In the genomic region with DNA sequence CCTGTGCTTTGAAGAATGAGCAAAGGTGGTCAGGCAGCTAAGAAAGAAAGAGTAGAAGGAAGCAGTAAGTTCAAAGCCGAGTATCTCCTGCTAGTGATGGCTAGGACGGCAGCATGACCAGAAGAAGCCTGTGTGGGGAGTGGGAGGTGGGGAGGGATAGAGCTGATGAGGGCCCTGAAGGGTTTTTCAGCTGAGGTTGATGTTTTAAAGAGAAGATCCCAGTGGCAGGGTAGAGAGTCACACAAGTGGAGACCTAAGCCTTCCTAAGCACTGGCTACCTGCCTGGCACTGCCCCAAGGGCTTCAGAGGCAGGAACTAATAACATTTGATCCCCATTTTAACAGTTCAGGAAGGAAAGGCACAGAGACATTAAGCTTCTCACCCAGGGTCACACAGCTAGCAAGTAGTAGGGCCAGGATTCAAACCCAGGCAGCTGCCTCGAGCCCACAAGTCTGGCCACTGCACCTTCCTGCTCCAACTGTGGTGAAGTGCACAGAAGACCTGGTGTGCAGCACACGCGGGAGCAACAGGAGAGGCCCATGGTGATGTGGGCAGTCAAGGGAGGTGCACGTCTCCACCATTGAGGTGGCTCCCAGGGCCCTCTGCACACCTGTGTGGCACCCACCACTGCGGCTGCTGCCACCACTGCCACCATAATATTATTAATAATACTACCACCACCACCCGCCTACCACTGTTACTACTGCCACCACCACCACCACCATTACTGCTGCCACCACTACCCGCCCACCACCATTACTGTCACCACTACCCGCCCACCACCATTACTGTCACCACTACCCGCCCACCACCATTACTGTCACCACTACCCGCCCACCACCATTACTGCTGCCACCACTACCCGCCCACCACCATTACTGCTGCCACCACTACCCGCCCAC, we compare ENCODE assay signal across 18 cellular contexts. TPM values are rescaled to one million over a fixed set of nuclear protein-coding genes. Genes with fewer than 3 reads are reported as not detected.
DNase-seq lines count a peak whose midpoint lies in the region; ATAC-seq and TF ChIP-seq lines count a peak whose summit lies in the region.
"Had no signal": no experiment of that assay in that cellular context is flagged by ENCODE, and none has a peak within 500 bp of the region (broad histone marks: within the 10 kb centered on the region; RNA-seq: fewer than 3 reads in every experiment).

No MANE protein-coding gene starts in this region.

- H3K9me2 ChIP-seq in HCT116 (ENCODE audit: insufficient read depth): no peaks in the 10 kb centered on the region

- RAD21 ChIA-PET in HCT116 (lab: Charles Lee; ENCODE audit: low non-redundant PET in 1 of 2, low total read pairs in 2 of 2, uncharacterized antibody in 2 of 2, unreplicated experiment in 2 of 2): no interaction called here

- no peak overlapping the region for H3K4me3 Mint-ChIP-seq in activated naive CD8-positive, alpha-beta T cell treated with anti-CD3 and anti-CD28 coated beads, Interleukin-2, amount 50 U/mL, for 24 hours
- H3K4me3 Mint-ChIP-seq in activated naive CD8-positive, alpha-beta T cell treated with anti-CD3 and anti-CD28 coated beads for 36 hours: no peak overlapping the region
- H3K4me3 Mint-ChIP-seq in activated T-helper 1 cell treated with anti-CD3 and anti-CD28 coated beads, Interleukin-12 subunit alpha, Interleukin-12 subunit beta, Interleukin-2, Interleukin-4 antibody, amounts not matched to agents 30 ng/mL and 10 ng/mL and 1 ng/mL, durations not matched to agents 14 hours and 24 hours and 36 hours: no peak overlapping the region
- H3K4me3 Mint-ChIP-seq in stimulated activated naive B cell treated with anti-CD40 and anti-IgM and Interleukin-4, amounts not matched to agents 10 μg/mL and 1 μg/mL and 100 μg/mL, for 72 hours: no peak overlapping the region
- H3K4me3 Mint-ChIP-seq: activated CD4-positive, alpha-beta memory T cell treated with anti-CD3 and anti-CD28 coated beads, Interleukin-2, amount 10 ng/mL, durations not matched to agents 7 days and 5 days; neural crest cell had no signal

- H3K27me3 Mint-ChIP-seq in activated naive CD8-positive, alpha-beta T cell treated with anti-CD3 and anti-CD28 coated beads, Interleukin-2, amount 50 U/mL, for 24 hours: no peaks in the 10 kb centered on the region
- H3K27me3 Mint-ChIP-seq in activated naive CD8-positive, alpha-beta T cell treated with anti-CD3 and anti-CD28 coated beads for 36 hours: no peaks in the 10 kb centered on the region
- no peaks in the 10 kb centered on the region for H3K27me3 Mint-ChIP-seq in activated T-helper 1 cell treated with anti-CD3 and anti-CD28 coated beads, Interleukin-12 subunit alpha, Interleukin-12 subunit beta, Interleukin-2, Interleukin-4 antibody, amounts not matched to agents 30 ng/mL and 10 ng/mL and 1 ng/mL, durations not matched to agents 14 hours and 24 hours and 36 hours (ENCODE audit: insufficient read depth)
- no peaks in the 10 kb centered on the region for H3K27me3 Mint-ChIP-seq in stimulated activated naive B cell treated with anti-CD40 and anti-IgM and Interleukin-4, amounts not matched to agents 10 μg/mL and 1 μg/mL and 100 μg/mL, for 72 hours
- H3K27me3 Mint-ChIP-seq: activated CD4-positive, alpha-beta memory T cell treated with anti-CD3 and anti-CD28 coated beads, Interleukin-2, amount 10 ng/mL, durations not matched to agents 7 days and 5 days had no signal

- no peaks in the 10 kb centered on the region for H3K9me3 ChIP-seq in HCT116 (ENCODE audit: control insufficient read depth in 1 of 2, insufficient read depth in 1 of 2, low read depth in 1 of 2, low read length in 2 of 2)
- H3K9me3 ChIP-seq: prostate gland, testis had no signal

- no peak for DNase-seq in activated naive CD8-positive, alpha-beta T cell treated with anti-CD3 and anti-CD28 coated beads, Interleukin-2, amount 50 U/mL, for 24 hours
- no peak for DNase-seq in activated naive CD8-positive, alpha-beta T cell treated with anti-CD3 and anti-CD28 coated beads for 36 hours
- DNase-seq in HCT116 (ENCODE audit: low read depth, low spot score) (no peak), NCI-H1436 treated with DMSO at 0.1 percent for 48 hours (lab: John Stamatoyannopoulos, UW) (no peak)
- DNase-seq in activated T-helper 1 cell treated with anti-CD3 and anti-CD28 coated beads, Interleukin-12 subunit alpha, Interleukin-12 subunit beta, Interleukin-2, Interleukin-4 antibody, amounts not matched to agents 30 ng/mL and 10 ng/mL and 1 ng/mL, durations not matched to agents 14 hours and 24 hours and 36 hours (ENCODE audit: low spot score): no peak
- DNase-seq in stimulated activated naive B cell treated with anti-CD40 and anti-IgM and Interleukin-4, amounts not matched to agents 10 μg/mL and 1 μg/mL and 100 μg/mL, for 72 hours: no peak
- DNase-seq: activated CD4-positive, alpha-beta memory T cell treated with anti-CD3 and anti-CD28 coated beads, Interleukin-2, amount 10 ng/mL, durations not matched to agents 7 days and 5 days; amniotic stem cell; GM23248; KG1; NCI-H774; SHP77; stimulated activated CD4-positive, alpha-beta T cell treated with anti-CD3 and anti-CD28 coated beads, Interleukin-4, amount 100 ng/mL, for 1 hour; testis had no signal

- H3K27me3 ChIP-seq in HCT116 (ENCODE audit: insufficient read depth, low read length): no peaks in the 10 kb centered on the region
- H3K27me3 ChIP-seq: testis had no signal

- H3K4me1 ChIP-seq in HCT116 (ENCODE audit: control insufficient read depth in 1 of 2, insufficient read depth in 2 of 2, low read length in 2 of 2): no peaks in the 10 kb centered on the region
- H3K4me1 ChIP-seq: prostate gland, testis had no signal

- no peak overlapping the region for H2AFZ ChIP-seq in HCT116 (ENCODE audit: low read depth, low read length, poor library complexity, severe bottlenecking)
- H2AFZ ChIP-seq: GM23248 had no signal

- H3K9me3 Mint-ChIP-seq in activated naive CD8-positive, alpha-beta T cell treated with anti-CD3 and anti-CD28 coated beads, Interleukin-2, amount 50 U/mL, for 24 hours: no peaks in the 10 kb centered on the region
- no peaks in the 10 kb centered on the region for H3K9me3 Mint-ChIP-seq in activated naive CD8-positive, alpha-beta T cell treated with anti-CD3 and anti-CD28 coated beads for 36 hours
- no peaks in the 10 kb centered on the region for H3K9me3 Mint-ChIP-seq in activated T-helper 1 cell treated with anti-CD3 and anti-CD28 coated beads, Interleukin-12 subunit alpha, Interleukin-12 subunit beta, Interleukin-2, Interleukin-4 antibody, amounts not matched to agents 30 ng/mL and 10 ng/mL and 1 ng/mL, durations not matched to agents 14 hours and 24 hours and 36 hours
- H3K9me3 Mint-ChIP-seq in stimulated activated naive B cell treated with anti-CD40 and anti-IgM and Interleukin-4, amounts not matched to agents 10 μg/mL and 1 μg/mL and 100 μg/mL, for 72 hours: no peaks in the 10 kb centered on the region
- H3K9me3 Mint-ChIP-seq: activated CD4-positive, alpha-beta memory T cell treated with anti-CD3 and anti-CD28 coated beads, Interleukin-2, amount 10 ng/mL, durations not matched to agents 7 days and 5 days; neural crest cell had no signal

- no peak overlapping the region for H3K4me2 ChIP-seq in HCT116 (ENCODE audit: low read length)

- H3K27ac Mint-ChIP-seq in activated naive CD8-positive, alpha-beta T cell treated with anti-CD3 and anti-CD28 coated beads, Interleukin-2, amount 50 U/mL, for 24 hours: peak overlapping the region; percentile 11
- no peak overlapping the region for H3K27ac Mint-ChIP-seq in activated naive CD8-positive, alpha-beta T cell treated with anti-CD3 and anti-CD28 coated beads for 36 hours
- H3K27ac Mint-ChIP-seq in activated T-helper 1 cell treated with anti-CD3 and anti-CD28 coated beads, Interleukin-12 subunit alpha, Interleukin-12 subunit beta, Interleukin-2, Interleukin-4 antibody, amounts not matched to agents 30 ng/mL and 10 ng/mL and 1 ng/mL, durations not matched to agents 14 hours and 24 hours and 36 hours: peak overlapping the region; percentile 49
- H3K27ac Mint-ChIP-seq in stimulated activated naive B cell treated with anti-CD40 and anti-IgM and Interleukin-4, amounts not matched to agents 10 μg/mL and 1 μg/mL and 100 μg/mL, for 72 hours: peak overlapping the region; percentile 14
- H3K27ac Mint-ChIP-seq: activated CD4-positive, alpha-beta memory T cell treated with anti-CD3 and anti-CD28 coated beads, Interleukin-2, amount 10 ng/mL, durations not matched to agents 7 days and 5 days had no signal

- H3K9ac ChIP-seq in HCT116 (ENCODE audit: low read length): no peak overlapping the region
- H3K9ac ChIP-seq: GM23248 had no signal

- POLR2A ChIA-PET in HCT116 (lab: Charles Lee): interaction anchor here (0.6 kb wide), 1 partner anchor 103 kb away, joined by 3 read pairs; no protein-coding TSS in a partner anchor

- ATAC-seq in activated naive CD8-positive, alpha-beta T cell treated with anti-CD3 and anti-CD28 coated beads, Interleukin-2, amount 50 U/mL, for 24 hours: no peak
- ATAC-seq in HCT116 (peak; percentile 24; the same call in 1 of the 2 replicates), HG02884 (IDR thresholded peaks at IDR 0.05; ENCODE audit: unreplicated experiment) (no peak)
- no peak for ATAC-seq in stimulated activated naive B cell treated with anti-CD40 and anti-IgM and Interleukin-4, amounts not matched to agents 10 μg/mL and 1 μg/mL and 100 μg/mL, for 72 hours (replicated peaks)

- H3K27ac ChIP-seq in HCT116 (ENCODE audit: low read depth, low read length): no peak overlapping the region
- H3K27ac ChIP-seq: C4-2B, GM23248, prostate gland, testis had no signal

- H4K20me1 ChIP-seq in HCT116 (ENCODE audit: insufficient read depth): no peaks in the 10 kb centered on the region

- peaks cover 17% of the 10 kb centered on the region in 2 experiments; a peak in 3 of 4 replicates for H3K36me3 ChIP-seq in HCT116 (ENCODE audit: control insufficient read depth in 1 of 2, insufficient read depth in 2 of 2, low read length in 2 of 2)

- H3K4me1 Mint-ChIP-seq in activated naive CD8-positive, alpha-beta T cell treated with anti-CD3 and anti-CD28 coated beads, Interleukin-2, amount 50 U/mL, for 24 hours: no peaks in the 10 kb centered on the region
- H3K4me1 Mint-ChIP-seq in activated naive CD8-positive, alpha-beta T cell treated with anti-CD3 and anti-CD28 coated beads for 36 hours: no peaks in the 10 kb centered on the region
- peaks cover 20% of the 10 kb centered on the region for H3K4me1 Mint-ChIP-seq in activated T-helper 1 cell treated with anti-CD3 and anti-CD28 coated beads, Interleukin-12 subunit alpha, Interleukin-12 subunit beta, Interleukin-2, Interleukin-4 antibody, amounts not matched to agents 30 ng/mL and 10 ng/mL and 1 ng/mL, durations not matched to agents 14 hours and 24 hours and 36 hours (ENCODE audit: low read depth)
- H3K4me1 Mint-ChIP-seq in stimulated activated naive B cell treated with anti-CD40 and anti-IgM and Interleukin-4, amounts not matched to agents 10 μg/mL and 1 μg/mL and 100 μg/mL, for 72 hours: peaks cover 0 to 3% of the 10 kb centered on the region in 2 donors
- H3K4me1 Mint-ChIP-seq: activated CD4-positive, alpha-beta memory T cell treated with anti-CD3 and anti-CD28 coated beads, Interleukin-2, amount 10 ng/mL, durations not matched to agents 7 days and 5 days; neural crest cell had no signal

- BruUV-seq in HCT116 (replicated peaks; lab: Mats Ljungman, UMichigan): no TSS peak

- H3K79me2 ChIP-seq in HCT116 (ENCODE audit: insufficient read depth, low read length): peaks cover 32% of the 10 kb centered on the region

- CTCF ChIA-PET in HCT116 (lab: Charles Lee): no interaction called here

- H3K36me3 Mint-ChIP-seq in activated naive CD8-positive, alpha-beta T cell treated with anti-CD3 and anti-CD28 coated beads, Interleukin-2, amount 50 U/mL, for 24 hours (ENCODE audit: low read depth): peaks cover 49% of the 10 kb centered on the region
- H3K36me3 Mint-ChIP-seq in activated naive CD8-positive, alpha-beta T cell treated with anti-CD3 and anti-CD28 coated beads for 36 hours: peaks cover 30% of the 10 kb centered on the region
- H3K36me3 Mint-ChIP-seq in activated T-helper 1 cell treated with anti-CD3 and anti-CD28 coated beads, Interleukin-12 subunit alpha, Interleukin-12 subunit beta, Interleukin-2, Interleukin-4 antibody, amounts not matched to agents 30 ng/mL and 10 ng/mL and 1 ng/mL, durations not matched to agents 14 hours and 24 hours and 36 hours (ENCODE audit: low read depth): peaks cover 59% of the 10 kb centered on the region
- H3K36me3 Mint-ChIP-seq in stimulated activated naive B cell treated with anti-CD40 and anti-IgM and Interleukin-4, amounts not matched to agents 10 μg/mL and 1 μg/mL and 100 μg/mL, for 72 hours: peaks cover 62 to 72% of the 10 kb centered on the region in 2 donors

- no peak for TF ChIP-seq RAD21 in HCT116 (IDR thresholded peaks at IDR 0.05; ENCODE audit: low read depth)

- intact Hi-C loops in HCT116 (cut with micrococcal nuclease): no loop called here
- intact Hi-C loops in activated T-helper 1 cell treated with anti-CD3 and anti-CD28 coated beads, Interleukin-12 subunit alpha, Interleukin-12 subunit beta, Interleukin-2, Interleukin-4 antibody, amounts not matched to agents 30 ng/mL and 10 ng/mL and 1 ng/mL, durations not matched to agents 14 hours and 24 hours and 36 hours (cut with micrococcal nuclease): no loop called here

- TF ChIP-seq CTCF in HCT116 (IDR thresholded peaks at IDR 0.05 in 2 of 3, conservative IDR thresholded peaks at IDR 0.05 in 1 of 3; ENCODE audit: borderline replicate concordance in 1 of 3, insufficient read depth in 1 of 3, low read depth in 2 of 3, low read length in 2 of 3): no peak

- no peak for TF ChIP-seq POLR2A in HCT116 (IDR thresholded peaks at IDR 0.05; ENCODE audit: borderline replicate concordance, extremely low read depth, insufficient read depth, insufficient read length)

- no peak overlapping the region for H3K4me3 ChIP-seq in HCT116 (replicated peaks in 1 of 2; ENCODE audit: low read depth in 1 of 2, low read length in 2 of 2)
- H3K4me3 ChIP-seq: GM23248, prostate gland, testis had no signal

RNA-seq across cellular contexts. Expression of a gene that starts 22.1 kb away (rescaled TPM):
- 10 to 100 TPM; 87.7 to 88.9 TPM for total RNA-seq in activated naive CD8-positive, alpha-beta T cell treated with anti-CD3 and anti-CD28 coated beads for 36 hours
- 76.5 TPM for total RNA-seq in HCT116 (2021; ENCODE audit: unreplicated experiment)
- 41.6 and 42.5 TPM in 2 replicates for polyA plus RNA-seq in HCT116 (2012)
- 86.5 and 89.9 TPM in 2 replicates for total RNA-seq in activated T-helper 1 cell treated with anti-CD3 and anti-CD28 coated beads, Interleukin-12 subunit alpha, Interleukin-12 subunit beta, Interleukin-2, Interleukin-4 antibody, amounts not matched to agents 30 ng/mL and 10 ng/mL and 1 ng/mL, durations not matched to agents 14 hours and 24 hours and 36 hours

RNA-seq across cellular contexts. Expression of a gene that starts 23.1 kb away (rescaled TPM):
- total RNA-seq in activated naive CD8-positive, alpha-beta T cell treated with anti-CD3 and anti-CD28 coated beads for 36 hours: 10 to 100 TPM; 65.6 TPM
- total RNA-seq in HCT116 (2021; ENCODE audit: unreplicated experiment): 73.3 TPM
- polyA plus RNA-seq in HCT116 (2012): 51.0 and 56.6 TPM in 2 replicates
- total RNA-seq in activated T-helper 1 cell treated with anti-CD3 and anti-CD28 coated beads, Interleukin-12 subunit alpha, Interleukin-12 subunit beta, Interleukin-2, Interleukin-4 antibody, amounts not matched to agents 30 ng/mL and 10 ng/mL and 1 ng/mL, durations not matched to agents 14 hours and 24 hours and 36 hours: 71.5 and 78.9 TPM in 2 replicates
